28 cellular contexts compared by ENCODE assay signal in the genomic region with DNA sequence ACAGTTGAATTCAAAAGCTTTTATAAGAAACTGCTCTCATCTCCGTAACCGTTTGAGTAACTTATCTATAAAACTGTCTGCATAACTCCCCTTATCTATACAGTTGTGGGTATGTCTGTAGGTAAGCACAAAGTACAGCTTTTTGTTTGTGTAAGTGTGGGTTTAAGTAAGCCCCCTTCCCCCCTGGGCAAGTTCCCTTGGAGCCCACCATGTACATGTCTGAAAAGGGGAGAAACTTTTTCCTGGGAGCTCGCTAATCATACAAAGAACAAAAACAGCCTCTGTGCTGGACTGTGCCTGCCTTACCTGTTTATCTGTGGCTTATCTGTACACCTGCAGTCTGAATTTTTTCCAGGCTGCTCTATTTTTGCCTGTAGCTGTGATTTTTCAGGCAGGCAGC. TPM values are rescaled to one million over a fixed set of nuclear protein-coding genes. Genes with fewer than 3 reads are reported as not detected.
"Had no signal": no experiment of that assay in that cellular context is flagged by ENCODE, and none has a peak within 500 bp of the region (broad histone marks: within the 10 kb centered on the region; RNA-seq: fewer than 3 reads in every experiment).

No MANE protein-coding gene starts in this region.

- H3K36me3 ChIP-seq: esophagus muscularis mucosa, gastrocnemius medialis, neutrophil, spleen, transverse colon had no signal

- ATAC-seq: effector memory CD8-positive, alpha-beta T cell; gastrocnemius medialis; left ventricle myocardium superior; naive thymus-derived CD8-positive, alpha-beta T cell; right cardiac atrium; stimulated activated naive B cell treated with anti-CD40 and anti-IgM and Interleukin-4, amounts not matched to agents 10 μg/mL and 1 μg/mL and 100 μg/mL, for 72 hours; stimulated activated naive CD8-positive, alpha-beta T cell treated with anti-CD3 and anti-CD28 coated beads, Interleukin-15, amount 100 ng/mL, for 72 hours had no signal

- H3K4me3 Mint-ChIP-seq: dendritic cell treated with granulocyte-macrophage colony-stimulating factor and Interleukin-4, amounts not matched to agents 40 ng/mL and 50 ng/mL, for 4 days; effector memory CD8-positive, alpha-beta T cell; immature natural killer cell; naive thymus-derived CD8-positive, alpha-beta T cell; stimulated activated naive B cell treated with anti-CD40 and anti-IgM and Interleukin-4, amounts not matched to agents 10 μg/mL and 1 μg/mL and 100 μg/mL, for 72 hours; stimulated activated naive CD8-positive, alpha-beta T cell treated with anti-CD3 and anti-CD28 coated beads, Interleukin-15, amount 100 ng/mL, for 72 hours had no signal

- H3K4me3 ChIP-seq: esophagus muscularis mucosa, gastrocnemius medialis, lung, spleen, testis, transverse colon had no signal

- H3K4me1 Mint-ChIP-seq: immature natural killer cell; naive thymus-derived CD8-positive, alpha-beta T cell; stimulated activated naive CD8-positive, alpha-beta T cell treated with anti-CD3 and anti-CD28 coated beads, Interleukin-15, amount 100 ng/mL, for 72 hours had no signal

- H3K36me3 Mint-ChIP-seq: immature natural killer cell; naive thymus-derived CD8-positive, alpha-beta T cell; stimulated activated naive B cell treated with anti-CD40 and anti-IgM and Interleukin-4, amounts not matched to agents 10 μg/mL and 1 μg/mL and 100 μg/mL, for 72 hours had no signal

- H3K27me3 Mint-ChIP-seq: stimulated activated naive CD8-positive, alpha-beta T cell treated with anti-CD3 and anti-CD28 coated beads, Interleukin-15, amount 100 ng/mL, for 72 hours had no signal

- H3K27ac Mint-ChIP-seq: dendritic cell treated with granulocyte-macrophage colony-stimulating factor and Interleukin-4, amounts not matched to agents 40 ng/mL and 50 ng/mL, for 4 days; effector memory CD8-positive, alpha-beta T cell; immature natural killer cell; stimulated activated naive B cell treated with anti-CD40 and anti-IgM and Interleukin-4, amounts not matched to agents 10 μg/mL and 1 μg/mL and 100 μg/mL, for 72 hours; stimulated activated naive CD8-positive, alpha-beta T cell treated with anti-CD3 and anti-CD28 coated beads, Interleukin-15, amount 100 ng/mL, for 72 hours had no signal

- FAIRE-seq: colon, keratinocyte had no signal

- H3K4me1 ChIP-seq: esophagus muscularis mucosa, gastrocnemius medialis, spleen, testis had no signal

- H3K27me3 ChIP-seq: esophagus muscularis mucosa, gastrocnemius medialis, spleen, testis, transverse colon had no signal

- H3K27ac ChIP-seq: epithelial cell of prostate, esophagus muscularis mucosa, gastrocnemius medialis, neutrophil, spleen, testis, transverse colon had no signal

- DNase-seq: cerebellar nuclear complex; effector memory CD8-positive, alpha-beta T cell; gastrocnemius medialis; immature natural killer cell; left ventricle myocardium superior; mesendoderm; naive thymus-derived CD8-positive, alpha-beta T cell; right cardiac atrium; spleen; stimulated activated CD4-positive, alpha-beta T cell treated with anti-CD3 and anti-CD28 coated beads, Interleukin-15, amount 100 ng/mL, for 24 hours; stimulated activated CD4-positive, alpha-beta T cell treated with anti-CD3 and anti-CD28 coated beads, Interleukin-1b, Interleukin-23, amount 100 ng/mL, for 48 hours; stimulated activated CD4-positive, alpha-beta T cell treated with anti-CD3 and anti-CD28 coated beads, Interleukin-4, amount 100 ng/mL, for 24 hours; stimulated activated naive B cell treated with anti-CD40 and anti-IgM and Interleukin-4, amounts not matched to agents 10 μg/mL and 1 μg/mL and 100 μg/mL, for 72 hours; stimulated activated naive CD8-positive, alpha-beta T cell treated with anti-CD3 and anti-CD28 coated beads, Interleukin-15, amount 100 ng/mL, for 72 hours; testis; transverse colon had no signal

- H3K9me3 ChIP-seq: esophagus muscularis mucosa, gastrocnemius medialis, neutrophil, spleen, testis, transverse colon had no signal

- H3K9me3 Mint-ChIP-seq: dendritic cell treated with granulocyte-macrophage colony-stimulating factor and Interleukin-4, amounts not matched to agents 40 ng/mL and 50 ng/mL, for 4 days; effector memory CD8-positive, alpha-beta T cell; immature natural killer cell; naive thymus-derived CD8-positive, alpha-beta T cell; stimulated activated naive B cell treated with anti-CD40 and anti-IgM and Interleukin-4, amounts not matched to agents 10 μg/mL and 1 μg/mL and 100 μg/mL, for 72 hours; stimulated activated naive CD8-positive, alpha-beta T cell treated with anti-CD3 and anti-CD28 coated beads, Interleukin-15, amount 100 ng/mL, for 72 hours had no signal

RNA-seq across cellular contexts. Expression of a gene that starts 36.3 kb away (rescaled TPM):
- total RNA-seq: fibroblast of villous mesenchyme, osteoblast, posterior vena cava, right cardiac atrium, subcutaneous adipose tissue had no signal
- polyA plus RNA-seq: neural cell, right cardiac atrium had no signal
